In the genomic region with DNA sequence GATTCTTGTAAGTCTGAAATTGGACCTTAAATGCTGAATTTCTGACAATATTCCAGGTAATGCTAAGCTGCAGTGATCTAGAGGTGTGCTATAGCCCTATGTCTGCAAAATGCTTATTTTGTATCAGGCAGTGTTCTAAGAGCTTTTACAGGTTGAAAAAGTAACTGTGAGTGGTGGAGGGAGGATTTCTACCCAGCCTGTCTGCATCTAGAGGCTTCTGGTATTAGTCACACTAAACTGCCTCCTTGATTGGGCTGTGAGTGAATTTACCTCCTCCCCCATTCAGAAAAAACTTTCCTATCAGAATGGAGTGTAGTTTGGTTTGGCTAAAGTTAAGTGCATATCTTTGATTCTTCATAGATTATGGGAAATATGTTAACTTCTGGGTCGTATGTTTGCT, we compare ENCODE assay signal across 15 cellular contexts. TPM values are rescaled to one million over a fixed set of nuclear protein-coding genes. Genes with fewer than 3 reads are reported as not detected.
A peak's percentile ranks its signal among the peaks of the same experiment; 100 is the strongest.
DNase-seq lines count a peak whose midpoint lies in the region; ATAC-seq and TF ChIP-seq lines count a peak whose summit lies in the region.
"Had no signal": no experiment of that assay in that cellular context is flagged by ENCODE, and none has a peak within 500 bp of the region (broad histone marks: within the 10 kb centered on the region; RNA-seq: fewer than 3 reads in every experiment).

No MANE protein-coding gene starts in this region.

- peaks cover 9% of the 10 kb centered on the region for H3K4me1 Mint-ChIP-seq in stimulated activated naive CD8-positive, alpha-beta T cell treated with anti-CD3 and anti-CD28 coated beads, Interleukin-15, amount 100 ng/mL, for 72 hours

- H3K27ac ChIP-seq in ovary: no peak overlapping the region
- H3K27ac ChIP-seq: SJSA1, vagina had no signal

- no peak overlapping the region for H3K27ac Mint-ChIP-seq in stimulated activated naive CD8-positive, alpha-beta T cell treated with anti-CD3 and anti-CD28 coated beads, Interleukin-15, amount 100 ng/mL, for 72 hours
- H3K27ac Mint-ChIP-seq: activated naive CD8-positive, alpha-beta T cell treated with anti-CD3 and anti-CD28 coated beads, Interleukin-2, amount 50 U/mL, for 24 hours had no signal

- H3K9me3 Mint-ChIP-seq in stimulated activated naive CD8-positive, alpha-beta T cell treated with anti-CD3 and anti-CD28 coated beads, Interleukin-15, amount 100 ng/mL, for 72 hours: no peaks in the 10 kb centered on the region
- H3K9me3 Mint-ChIP-seq: activated naive CD8-positive, alpha-beta T cell treated with anti-CD3 and anti-CD28 coated beads, Interleukin-2, amount 50 U/mL, for 24 hours had no signal

- H3K9me3 ChIP-seq in ovary: no peaks in the 10 kb centered on the region
- H3K9me3 ChIP-seq: HAP-1, SJSA1, vagina had no signal

- 26 to 54% (median 27%) methylated on average over 1 of the region's 1 CpG for WGBS in ovary, 3 donors

- H3K27me3 Mint-ChIP-seq in stimulated activated naive CD8-positive, alpha-beta T cell treated with anti-CD3 and anti-CD28 coated beads, Interleukin-15, amount 100 ng/mL, for 72 hours: no peaks in the 10 kb centered on the region
- H3K27me3 Mint-ChIP-seq: activated naive CD8-positive, alpha-beta T cell treated with anti-CD3 and anti-CD28 coated beads, Interleukin-2, amount 50 U/mL, for 24 hours had no signal

- TF ChIP-seq CTCF in ovary (IDR thresholded peaks at IDR 0.05): no peak

- DNase-seq in A172 (ENCODE audit: low spot score): peak; percentile 88
- DNase-seq in HCEC 1CT: peak; percentile 22
- DNase-seq in hepatic stellate cell (ENCODE audit: low spot score): peak; percentile 37
- DNase-seq in ovary: no peak
- no peak for DNase-seq in stimulated activated naive CD8-positive, alpha-beta T cell treated with anti-CD3 and anti-CD28 coated beads, Interleukin-15, amount 100 ng/mL, for 72 hours
- DNase-seq in NCI-H526 treated with DMSO at 0.1 percent for 48 hours (lab: John Stamatoyannopoulos, UW): no peak
- DNase-seq: activated naive CD8-positive, alpha-beta T cell treated with anti-CD3 and anti-CD28 coated beads, Interleukin-2, amount 50 U/mL, for 24 hours; activated T-cell treated with anti-CD3 and anti-CD28 coated beads for 4 hours; left ventricle myocardium superior had no signal

- H3K36me3 ChIP-seq in ovary: no peaks in the 10 kb centered on the region
- H3K36me3 ChIP-seq: HAP-1, SJSA1, vagina had no signal

- ATAC-seq in SK-N-SH treated with all-trans-retinoic acid at 6 μM for 48 hours (peak; percentile 84), GM18909 (IDR thresholded peaks at IDR 0.05; ENCODE audit: poor library complexity, unreplicated experiment) (no peak)
- ATAC-seq in stimulated activated naive CD8-positive, alpha-beta T cell treated with anti-CD3 and anti-CD28 coated beads, Interleukin-15, amount 100 ng/mL, for 72 hours: no peak
- ATAC-seq: activated CD4-positive, CD25-positive, alpha-beta regulatory T cell treated with anti-CD3 and anti-CD28 coated beads, Interleukin-2, amount 50 U/mL, for 24 hours; activated naive CD8-positive, alpha-beta T cell treated with anti-CD3 and anti-CD28 coated beads, Interleukin-2, amount 50 U/mL, for 24 hours had no signal

- no peaks in the 10 kb centered on the region for H3K4me1 ChIP-seq in ovary (ENCODE audit: insufficient read depth)
- H3K4me1 ChIP-seq: HAP-1, SJSA1 had no signal

- TF ChIP-seq POLR2A in ovary (IDR thresholded peaks at IDR 0.05): no peak

- intact Hi-C loops in ovary (cut with DNase I): no loop called here

- no peak overlapping the region for H3K4me3 Mint-ChIP-seq in stimulated activated naive CD8-positive, alpha-beta T cell treated with anti-CD3 and anti-CD28 coated beads, Interleukin-15, amount 100 ng/mL, for 72 hours
- H3K4me3 Mint-ChIP-seq: activated naive CD8-positive, alpha-beta T cell treated with anti-CD3 and anti-CD28 coated beads, Interleukin-2, amount 50 U/mL, for 24 hours had no signal

- TF ChIP-seq EP300 in ovary (IDR thresholded peaks at IDR 0.05): no peak

- no peaks in the 10 kb centered on the region for H3K27me3 ChIP-seq in ovary
- H3K27me3 ChIP-seq: SJSA1, vagina had no signal

- no peak overlapping the region for H3K4me3 ChIP-seq in ovary
- H3K4me3 ChIP-seq: HAP-1, SJSA1, vagina had no signal

TF ChIP-seq in SK-N-SH treated with all-trans-retinoic acid at 6 μM for 48 hours, 23 proteins besides CTCF, POLR2A, EP300 and RAD21:
- TF ChIP-seq CSDC2 (CRISPR knock-in tag; IDR thresholded peaks at IDR 0.05): no peak
- no peak for TF ChIP-seq ZNF8 (CRISPR knock-in tag; IDR thresholded peaks at IDR 0.05)

RNA-seq across cellular contexts. Expression of a gene that starts 56.8 kb away (rescaled TPM):
- total RNA-seq in A172 (2014; rRNA removed; shearing (Covaris generic)): 12.2 and 18.7 TPM in 2 replicates
- 10 to 100 TPM; 28.7 to 42.0 (median 33.7) TPM for total RNA-seq in ovary
- 1 to 10 TPM; 8.1 to 9.5 TPM for polyA plus RNA-seq in ovary

Comparison
In these comparisons a context has a peak if more than half of its experiments do, and no peak if none do; other contexts are left out.
1. DNase-seq: peak in A172 (single experiment), HCEC 1CT (single experiment) and hepatic stellate cell (single experiment); none in ovary (0 of 5), stimulated activated naive CD8-positive, alpha-beta T cell treated with anti-CD3 and anti-CD28 coated beads, Interleukin-15, amount 100 ng/mL, for 72 hours (0 of 2) and NCI-H526 treated with DMSO at 0.1 percent for 48 hours (single experiment).